ENCODE assay signal across 9 cellular contexts in genomic region chr17:32485261-32485955, GRCh38. TPM values are rescaled to one million over a fixed set of nuclear protein-coding genes. Genes with fewer than 3 reads are reported as not detected.
DNase-seq lines count a peak whose midpoint lies in the region; ATAC-seq and TF ChIP-seq lines count a peak whose summit lies in the region.
"Had no signal": no experiment of that assay in that cellular context is flagged by ENCODE, and none has a peak within 500 bp of the region (broad histone marks: within the 10 kb centered on the region; RNA-seq: fewer than 3 reads in every experiment).

No MANE protein-coding gene starts in this region.

- no peak for DNase-seq in MCF 10A (ENCODE audit: unreplicated experiment)
- no peak for DNase-seq in breast epithelium (ENCODE audit: low spot score in 2 of 2)
- DNase-seq in activated T-helper 2 cell treated with anti-CD3 and anti-CD28 coated beads, Interferon-gamma antibody, Interleukin-2, Interleukin-4, amounts not matched to agents 10 μg/mL and 5 μg/mL and 100 μg/mL, durations not matched to agents 14 hours and 24 hours and 36 hours (ENCODE audit: low spot score), result no peak
- DNase-seq in memory B cell (ENCODE audit: low spot score in 2 of 2), result no peak
- peak; percentile 31 for DNase-seq in type B pancreatic cell (ENCODE audit: extremely low spot score, unreplicated experiment)
- no peak for DNase-seq in Karpas-422
- DNase-seq in NCI-H774 (lab: John Stamatoyannopoulos, UW), result no peak
- DNase-seq: central memory CD4-positive, alpha-beta T cell had no signal

- H3K4me3 ChIP-seq in breast epithelium (no peak overlapping the region), Karpas-422 (ENCODE audit: low read length) (no peak overlapping the region)

- TF ChIP-seq POLR2A in breast epithelium (IDR thresholded peaks at IDR 0.05), result no peak

- peaks cover 13% of the 10 kb centered on the region; the same call in 1 of the 2 replicates for H4K20me1 ChIP-seq in Karpas-422 (ENCODE audit: insufficient read depth, low read depth, low read length)

- H3K4me3 Mint-ChIP-seq in MCF 10A (ENCODE audit: unreplicated experiment) (peak overlapping the region; percentile 80), memory B cell (peak overlapping the region; percentile 76), type B pancreatic cell (peak overlapping the region; percentile 84)
- peak overlapping the region; percentile 76 for H3K4me3 Mint-ChIP-seq in activated T-helper 2 cell treated with anti-CD3 and anti-CD28 coated beads, Interferon-gamma antibody, Interleukin-2, Interleukin-4, amounts not matched to agents 10 μg/mL and 5 μg/mL and 100 μg/mL, durations not matched to agents 14 hours and 24 hours and 36 hours (ENCODE audit: low read depth)

- no peaks in the 10 kb centered on the region for H3K27me3 Mint-ChIP-seq in MCF 10A (ENCODE audit: insufficient read depth, unreplicated experiment)
- H3K27me3 Mint-ChIP-seq in activated T-helper 2 cell treated with anti-CD3 and anti-CD28 coated beads, Interferon-gamma antibody, Interleukin-2, Interleukin-4, amounts not matched to agents 10 μg/mL and 5 μg/mL and 100 μg/mL, durations not matched to agents 14 hours and 24 hours and 36 hours (ENCODE audit: low read depth), result no peaks in the 10 kb centered on the region
- no peaks in the 10 kb centered on the region for H3K27me3 Mint-ChIP-seq in memory B cell
- H3K27me3 Mint-ChIP-seq in type B pancreatic cell, result peaks cover 3% of the 10 kb centered on the region

- ATAC-seq in memory B cell (ENCODE audit: low read depth), result no peak
- ATAC-seq in GM21825 (IDR thresholded peaks at IDR 0.05; ENCODE audit: unreplicated experiment), result no peak

- H3K9me3 Mint-ChIP-seq in MCF 10A (ENCODE audit: unreplicated experiment) (no peaks in the 10 kb centered on the region), memory B cell (no peaks in the 10 kb centered on the region), type B pancreatic cell (no peaks in the 10 kb centered on the region)
- no peaks in the 10 kb centered on the region for H3K9me3 Mint-ChIP-seq in activated T-helper 2 cell treated with anti-CD3 and anti-CD28 coated beads, Interferon-gamma antibody, Interleukin-2, Interleukin-4, amounts not matched to agents 10 μg/mL and 5 μg/mL and 100 μg/mL, durations not matched to agents 14 hours and 24 hours and 36 hours

- no peak overlapping the region for H3K9ac ChIP-seq in Karpas-422 (ENCODE audit: low read length)

- CTCF ChIA-PET in MCF 10A (lab: Yijun Ruan, JAX), result interaction anchor here (0.6 to 4.0 kb wide), 11 partner anchors 10 to 489 kb away, joined by 3 to 39 read pairs (median 5); no protein-coding TSS in a partner anchor

- H3K36me3 Mint-ChIP-seq in MCF 10A (ENCODE audit: insufficient read depth, unreplicated experiment) (peaks cover 49% of the 10 kb centered on the region), memory B cell (peaks cover 7% of the 10 kb centered on the region), type B pancreatic cell (peaks cover 7% of the 10 kb centered on the region)
- H3K36me3 Mint-ChIP-seq in activated T-helper 2 cell treated with anti-CD3 and anti-CD28 coated beads, Interferon-gamma antibody, Interleukin-2, Interleukin-4, amounts not matched to agents 10 μg/mL and 5 μg/mL and 100 μg/mL, durations not matched to agents 14 hours and 24 hours and 36 hours (ENCODE audit: low read depth), result peaks cover 57% of the 10 kb centered on the region

- no TSS peak for BruUV-seq in MCF 10A (replicated peaks; lab: Mats Ljungman, UMichigan)

- peaks cover 0 to 10% of the 10 kb centered on the region in 2 donors for H3K4me1 ChIP-seq in breast epithelium
- H3K4me1 ChIP-seq in Karpas-422 (ENCODE audit: low read length), result peaks cover 5% of the 10 kb centered on the region

- POLR2A ChIA-PET in MCF 10A (lab: Yijun Ruan, JAX), result interaction anchor here (0.7 to 1.9 kb wide), 4 partner anchors 11 to 41 kb away, joined by 3 to 11 read pairs (median 4); partner anchors contain the start of gene PSMD11

- H3K27ac Mint-ChIP-seq in MCF 10A (ENCODE audit: low read depth, unreplicated experiment) (no peak overlapping the region), memory B cell (peak overlapping the region; percentile 69), type B pancreatic cell (peak overlapping the region; percentile 67)
- peak overlapping the region; percentile 22 for H3K27ac Mint-ChIP-seq in activated T-helper 2 cell treated with anti-CD3 and anti-CD28 coated beads, Interferon-gamma antibody, Interleukin-2, Interleukin-4, amounts not matched to agents 10 μg/mL and 5 μg/mL and 100 μg/mL, durations not matched to agents 14 hours and 24 hours and 36 hours

- H3K27me3 ChIP-seq in breast epithelium, result no peaks in the 10 kb centered on the region
- H3K27me3 ChIP-seq in Karpas-422 (ENCODE audit: low read length), result no peaks in the 10 kb centered on the region

- intact Hi-C loops in MCF 10A (cut with micrococcal nuclease) (no loop called here), breast epithelium (cut with DNase I; ENCODE audit: low total_unique reads) (no loop called here)
- intact Hi-C loops in activated T-helper 2 cell treated with anti-CD3 and anti-CD28 coated beads, Interferon-gamma antibody, Interleukin-2, Interleukin-4, amounts not matched to agents 10 μg/mL and 5 μg/mL and 100 μg/mL, durations not matched to agents 14 hours and 24 hours and 36 hours (cut with micrococcal nuclease), result loop anchor here (5.0 to 10.0 kb wide), 3 partner anchors 69 to 272 kb away; partner anchors contain the start of gene ZNF207

- no peaks in the 10 kb centered on the region for H3K79me2 ChIP-seq in Karpas-422 (ENCODE audit: low read length)

- H3K4me2 ChIP-seq in Karpas-422 (ENCODE audit: low read depth, low read length, poor library complexity, severe bottlenecking), result no peak overlapping the region

- H3K27ac ChIP-seq in breast epithelium, result peak overlapping the region in 1 of 2 donors; percentile 82
- H3K27ac ChIP-seq in Karpas-422 (ENCODE audit: low read length), result no peak overlapping the region

- H3K4me1 Mint-ChIP-seq in MCF 10A (ENCODE audit: insufficient read depth, unreplicated experiment) (peaks cover 16% of the 10 kb centered on the region), memory B cell (peaks cover 23% of the 10 kb centered on the region), type B pancreatic cell (ENCODE audit: unreplicated experiment) (peaks cover 20% of the 10 kb centered on the region)
- peaks cover 24% of the 10 kb centered on the region for H3K4me1 Mint-ChIP-seq in activated T-helper 2 cell treated with anti-CD3 and anti-CD28 coated beads, Interferon-gamma antibody, Interleukin-2, Interleukin-4, amounts not matched to agents 10 μg/mL and 5 μg/mL and 100 μg/mL, durations not matched to agents 14 hours and 24 hours and 36 hours (ENCODE audit: low read depth)

- H2AFZ ChIP-seq in Karpas-422 (ENCODE audit: low read length), result no peak overlapping the region

- peaks cover 3% of the 10 kb centered on the region for H3K36me3 ChIP-seq in breast epithelium
- H3K36me3 ChIP-seq in Karpas-422 (ENCODE audit: insufficient read depth, low read length), result peaks cover 7% of the 10 kb centered on the region; the same call in 1 of the 2 replicates

- H3K9me3 ChIP-seq in breast epithelium (no peaks in the 10 kb centered on the region), Karpas-422 (ENCODE audit: low read length) (no peaks in the 10 kb centered on the region)

- H3K9me2 ChIP-seq in Karpas-422 (replicated peaks; ENCODE audit: insufficient read depth, low read length), result no peaks in the 10 kb centered on the region

- no peak for TF ChIP-seq CTCF in MCF 10A (IDR thresholded peaks at IDR 0.05; ENCODE audit: unreplicated experiment)
- no peak for TF ChIP-seq CTCF in breast epithelium (IDR thresholded peaks at IDR 0.05)
- no peak for TF ChIP-seq CTCF in type B pancreatic cell (conservative IDR thresholded peaks at IDR 0.05)

RNA-seq across cellular contexts. Expression of gene CDK5R1, which starts 1.4 kb away (rescaled TPM):
- total RNA-seq in MCF 10A (2022), result 4.0 and 4.4 TPM in 2 replicates
- under 1 TPM; 0.66 to 0.88 (median 0.80) TPM for total RNA-seq in breast epithelium
- 10.8 and 12.0 TPM in 2 replicates for total RNA-seq in activated T-helper 2 cell treated with anti-CD3 and anti-CD28 coated beads, Interferon-gamma antibody, Interleukin-2, Interleukin-4, amounts not matched to agents 10 μg/mL and 5 μg/mL and 100 μg/mL, durations not matched to agents 14 hours and 24 hours and 36 hours
- 6.9 and 9.7 TPM in 2 replicates for total RNA-seq in type B pancreatic cell (ENCODE audit: low replicate concordance)
- 0.26 and 0.51 TPM in 2 replicates for total RNA-seq in Karpas-422 (2014; rRNA removed; shearing (Covaris generic); ENCODE audit: low replicate concordance)

RNA-seq across cellular contexts. Expression of gene PSMD11, which starts 41.1 kb away (rescaled TPM):
- total RNA-seq in MCF 10A (2022) (123 and 134 TPM in 2 replicates), breast epithelium (10 to 100 TPM; 49.2 to 61.9 (median 56.6) TPM), type B pancreatic cell (ENCODE audit: low replicate concordance) (109 and 117 TPM in 2 replicates)
- total RNA-seq in activated T-helper 2 cell treated with anti-CD3 and anti-CD28 coated beads, Interferon-gamma antibody, Interleukin-2, Interleukin-4, amounts not matched to agents 10 μg/mL and 5 μg/mL and 100 μg/mL, durations not matched to agents 14 hours and 24 hours and 36 hours, result 200 and 207 TPM in 2 replicates
- 69.5 and 79.6 TPM in 2 replicates for total RNA-seq in Karpas-422 (2014; rRNA removed; shearing (Covaris generic); ENCODE audit: low replicate concordance)
